In the genomic region with DNA sequence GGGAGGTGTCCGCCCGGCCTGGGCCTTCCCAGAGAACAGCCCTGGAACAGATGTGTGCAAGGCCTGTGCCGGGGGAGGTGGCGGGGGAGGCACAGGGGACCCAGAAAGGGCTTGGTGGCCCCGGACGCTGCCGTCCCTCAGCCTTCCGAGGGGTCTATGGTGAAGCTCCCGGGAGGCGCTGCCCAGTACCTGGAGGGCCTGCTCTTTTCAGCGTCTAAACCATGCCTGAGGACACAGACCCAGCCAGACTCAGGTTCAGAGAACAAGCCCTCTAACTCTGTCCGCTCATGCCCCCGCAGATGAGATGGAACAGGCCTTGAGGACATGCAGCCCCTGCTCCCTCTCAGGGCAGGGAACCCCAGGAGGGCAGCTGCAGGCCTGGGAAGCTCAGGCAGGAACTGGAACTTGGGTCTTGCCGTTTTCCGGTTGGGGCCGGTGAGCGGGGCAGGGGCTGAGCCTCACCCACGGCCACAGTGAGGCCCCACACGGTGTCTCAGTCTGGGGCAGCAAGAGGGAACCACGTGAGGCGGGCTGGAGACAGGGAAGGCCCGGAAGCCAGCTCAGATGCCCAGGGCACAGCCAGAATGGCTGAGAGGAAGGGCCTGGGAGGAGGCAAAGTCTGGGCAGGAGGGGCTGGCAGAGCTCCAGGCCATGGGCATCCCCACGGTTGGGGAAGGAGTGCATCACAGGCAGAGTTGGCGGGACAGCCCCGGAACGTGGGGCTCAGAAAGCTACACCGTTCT, we compare ENCODE assay signal across 1 cellular context.
TF ChIP-seq lines count a peak whose summit lies in the region.

No MANE protein-coding gene starts in this region.

TF ChIP-seq in HepG2, 621 proteins besides CTCF, POLR2A, EP300 and RAD21 (continued from another document and continues in another):
- TF ChIP-seq, protein P1, sequence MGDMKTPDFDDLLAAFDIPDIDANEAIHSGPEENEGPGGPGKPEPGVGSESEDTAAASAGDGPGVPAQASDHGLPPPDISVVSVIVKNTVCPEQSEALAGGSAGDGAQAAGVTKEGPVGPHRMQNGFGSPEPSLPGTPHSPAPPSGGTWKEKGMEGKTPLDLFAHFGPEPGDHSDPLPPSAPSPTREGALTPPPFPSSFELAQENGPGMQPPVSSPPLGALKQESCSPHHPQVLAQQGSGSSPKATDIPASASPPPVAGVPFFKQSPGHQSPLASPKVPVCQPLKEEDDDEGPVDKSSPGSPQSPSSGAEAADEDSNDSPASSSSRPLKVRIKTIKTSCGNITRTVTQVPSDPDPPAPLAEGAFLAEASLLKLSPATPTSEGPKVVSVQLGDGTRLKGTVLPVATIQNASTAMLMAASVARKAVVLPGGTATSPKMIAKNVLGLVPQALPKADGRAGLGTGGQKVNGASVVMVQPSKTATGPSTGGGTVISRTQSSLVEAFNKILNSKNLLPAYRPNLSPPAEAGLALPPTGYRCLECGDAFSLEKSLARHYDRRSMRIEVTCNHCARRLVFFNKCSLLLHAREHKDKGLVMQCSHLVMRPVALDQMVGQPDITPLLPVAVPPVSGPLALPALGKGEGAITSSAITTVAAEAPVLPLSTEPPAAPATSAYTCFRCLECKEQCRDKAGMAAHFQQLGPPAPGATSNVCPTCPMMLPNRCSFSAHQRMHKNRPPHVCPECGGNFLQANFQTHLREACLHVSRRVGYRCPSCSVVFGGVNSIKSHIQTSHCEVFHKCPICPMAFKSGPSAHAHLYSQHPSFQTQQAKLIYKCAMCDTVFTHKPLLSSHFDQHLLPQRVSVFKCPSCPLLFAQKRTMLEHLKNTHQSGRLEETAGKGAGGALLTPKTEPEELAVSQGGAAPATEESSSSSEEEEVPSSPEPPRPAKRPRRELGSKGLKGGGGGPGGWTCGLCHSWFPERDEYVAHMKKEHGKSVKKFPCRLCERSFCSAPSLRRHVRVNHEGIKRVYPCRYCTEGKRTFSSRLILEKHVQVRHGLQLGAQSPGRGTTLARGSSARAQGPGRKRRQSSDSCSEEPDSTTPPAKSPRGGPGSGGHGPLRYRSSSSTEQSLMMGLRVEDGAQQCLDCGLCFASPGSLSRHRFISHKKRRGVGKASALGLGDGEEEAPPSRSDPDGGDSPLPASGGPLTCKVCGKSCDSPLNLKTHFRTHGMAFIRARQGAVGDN (CRISPR knock-in tag; IDR thresholded peaks at IDR 0.05) = peak; percentile 86
- TF ChIP-seq ZNF337 (CRISPR knock-in tag; IDR thresholded peaks at IDR 0.05; ENCODE audit: borderline replicate concordance, low read depth) (no peak), ZNF766 (CRISPR knock-in tag; IDR thresholded peaks at IDR 0.05; ENCODE audit: borderline replicate concordance) (peak; percentile 95), ISX (CRISPR knock-in tag; conservative IDR thresholded peaks at IDR 0.05) (0 out of 2 replicates have a peak, but pooled peaks have one; percentile 67), ZNF253 (CRISPR knock-in tag; IDR thresholded peaks at IDR 0.05; ENCODE audit: borderline replicate concordance) (peak; percentile 63; the same call in 1 of the 2 replicates), ZNF292 (CRISPR knock-in tag; IDR thresholded peaks at IDR 0.05; ENCODE audit: borderline replicate concordance, low read depth) (no peak; the same call in 1 of the 2 replicates), MEIS1 (CRISPR knock-in tag; IDR thresholded peaks at IDR 0.05; ENCODE audit: borderline replicate concordance) (no peak), KDM4B (CRISPR knock-in tag; IDR thresholded peaks at IDR 0.05) (peak; percentile 38; the same call in 1 of the 2 replicates), ARHGAP35 (CRISPR knock-in tag; IDR thresholded peaks at IDR 0.05; ENCODE audit: borderline replicate concordance) (peak; percentile 89), FIP1L1 (IDR thresholded peaks at IDR 0.05; ENCODE audit: borderline replicate concordance, insufficient read depth, low read depth, low read length) (peak; percentile 98), ZNF160 (CRISPR knock-in tag; IDR thresholded peaks at IDR 0.05) (peak; percentile 56; the same call in 1 of the 2 replicates), CHD2 (IDR thresholded peaks at IDR 0.05; ENCODE audit: low read depth, low read length) (no peak), CC2D1A (CRISPR knock-in tag; IDR thresholded peaks at IDR 0.05) (no peak), NFIC (IDR thresholded peaks at IDR 0.05; ENCODE audit: low read length) (no peak), HMG20B (CRISPR knock-in tag; conservative IDR thresholded peaks at IDR 0.05) (0 out of 2 replicates have a peak, but pooled peaks have one; percentile 43), ZNF124 (CRISPR knock-in tag; IDR thresholded peaks at IDR 0.05) (peak; percentile 70; the same call in 1 of the 2 replicates), CENPX (CRISPR knock-in tag; IDR thresholded peaks at IDR 0.05) (no peak), NRL (CRISPR knock-in tag; IDR thresholded peaks at IDR 0.05; ENCODE audit: borderline replicate concordance) (peak; percentile 88), CENPT (CRISPR knock-in tag; IDR thresholded peaks at IDR 0.05; ENCODE audit: low read depth) (peak; percentile 32), CBFB (CRISPR knock-in tag; IDR thresholded peaks at IDR 0.05) (peak; percentile 59; the same call in 1 of the 2 replicates), AGO1 (IDR thresholded peaks at IDR 0.05; ENCODE audit: low read depth, low read length, poor library complexity, severe bottlenecking) (peak; percentile 99), HHEX (CRISPR knock-in tag; IDR thresholded peaks at IDR 0.05) (no peak), HCFC1 (IDR thresholded peaks at IDR 0.05; ENCODE audit: low read depth, low read length) (no peak), ZNF839 (CRISPR knock-in tag; IDR thresholded peaks at IDR 0.05; ENCODE audit: borderline replicate concordance) (no peak; the same call in 1 of the 2 replicates), NFE2L2 (IDR thresholded peaks at IDR 0.05; ENCODE audit: low read length) (no peak)
- TF ChIP-seq, protein P2, sequence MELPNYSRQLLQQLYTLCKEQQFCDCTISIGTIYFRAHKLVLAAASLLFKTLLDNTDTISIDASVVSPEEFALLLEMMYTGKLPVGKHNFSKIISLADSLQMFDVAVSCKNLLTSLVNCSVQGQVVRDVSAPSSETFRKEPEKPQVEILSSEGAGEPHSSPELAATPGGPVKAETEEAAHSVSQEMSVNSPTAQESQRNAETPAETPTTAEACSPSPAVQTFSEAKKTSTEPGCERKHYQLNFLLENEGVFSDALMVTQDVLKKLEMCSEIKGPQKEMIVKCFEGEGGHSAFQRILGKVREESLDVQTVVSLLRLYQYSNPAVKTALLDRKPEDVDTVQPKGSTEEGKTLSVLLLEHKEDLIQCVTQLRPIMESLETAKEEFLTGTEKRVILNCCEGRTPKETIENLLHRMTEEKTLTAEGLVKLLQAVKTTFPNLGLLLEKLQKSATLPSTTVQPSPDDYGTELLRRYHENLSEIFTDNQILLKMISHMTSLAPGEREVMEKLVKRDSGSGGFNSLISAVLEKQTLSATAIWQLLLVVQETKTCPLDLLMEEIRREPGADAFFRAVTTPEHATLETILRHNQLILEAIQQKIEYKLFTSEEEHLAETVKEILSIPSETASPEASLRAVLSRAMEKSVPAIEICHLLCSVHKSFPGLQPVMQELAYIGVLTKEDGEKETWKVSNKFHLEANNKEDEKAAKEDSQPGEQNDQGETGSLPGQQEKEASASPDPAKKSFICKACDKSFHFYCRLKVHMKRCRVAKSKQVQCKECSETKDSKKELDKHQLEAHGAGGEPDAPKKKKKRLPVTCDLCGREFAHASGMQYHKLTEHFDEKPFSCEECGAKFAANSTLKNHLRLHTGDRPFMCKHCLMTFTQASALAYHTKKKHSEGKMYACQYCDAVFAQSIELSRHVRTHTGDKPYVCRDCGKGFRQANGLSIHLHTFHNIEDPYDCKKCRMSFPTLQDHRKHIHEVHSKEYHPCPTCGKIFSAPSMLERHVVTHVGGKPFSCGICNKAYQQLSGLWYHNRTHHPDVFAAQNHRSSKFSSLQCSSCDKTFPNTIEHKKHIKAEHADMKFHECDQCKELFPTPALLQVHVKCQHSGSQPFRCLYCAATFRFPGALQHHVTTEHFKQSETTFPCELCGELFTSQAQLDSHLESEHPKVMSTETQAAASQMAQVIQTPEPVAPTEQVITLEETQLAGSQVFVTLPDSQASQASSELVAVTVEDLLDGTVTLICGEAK (IDR thresholded peaks at IDR 0.05) = no peak
- TF ChIP-seq, protein P2 (CRISPR knock-in tag; IDR thresholded peaks at IDR 0.05) = no peak; the same call in 1 of the 2 replicates
- TF ChIP-seq, protein P3, sequence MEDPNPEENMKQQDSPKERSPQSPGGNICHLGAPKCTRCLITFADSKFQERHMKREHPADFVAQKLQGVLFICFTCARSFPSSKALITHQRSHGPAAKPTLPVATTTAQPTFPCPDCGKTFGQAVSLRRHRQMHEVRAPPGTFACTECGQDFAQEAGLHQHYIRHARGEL (CRISPR knock-in tag; IDR thresholded peaks at IDR 0.05) = peak; percentile 59; the same call in 1 of the 2 replicates
- TF ChIP-seq, protein P4, sequence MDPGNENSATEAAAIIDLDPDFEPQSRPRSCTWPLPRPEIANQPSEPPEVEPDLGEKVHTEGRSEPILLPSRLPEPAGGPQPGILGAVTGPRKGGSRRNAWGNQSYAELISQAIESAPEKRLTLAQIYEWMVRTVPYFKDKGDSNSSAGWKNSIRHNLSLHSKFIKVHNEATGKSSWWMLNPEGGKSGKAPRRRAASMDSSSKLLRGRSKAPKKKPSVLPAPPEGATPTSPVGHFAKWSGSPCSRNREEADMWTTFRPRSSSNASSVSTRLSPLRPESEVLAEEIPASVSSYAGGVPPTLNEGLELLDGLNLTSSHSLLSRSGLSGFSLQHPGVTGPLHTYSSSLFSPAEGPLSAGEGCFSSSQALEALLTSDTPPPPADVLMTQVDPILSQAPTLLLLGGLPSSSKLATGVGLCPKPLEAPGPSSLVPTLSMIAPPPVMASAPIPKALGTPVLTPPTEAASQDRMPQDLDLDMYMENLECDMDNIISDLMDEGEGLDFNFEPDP (CRISPR knock-in tag; conservative IDR thresholded peaks at IDR 0.05) = no peak; the same call in 1 of the 2 replicates
- TF ChIP-seq, protein P5, sequence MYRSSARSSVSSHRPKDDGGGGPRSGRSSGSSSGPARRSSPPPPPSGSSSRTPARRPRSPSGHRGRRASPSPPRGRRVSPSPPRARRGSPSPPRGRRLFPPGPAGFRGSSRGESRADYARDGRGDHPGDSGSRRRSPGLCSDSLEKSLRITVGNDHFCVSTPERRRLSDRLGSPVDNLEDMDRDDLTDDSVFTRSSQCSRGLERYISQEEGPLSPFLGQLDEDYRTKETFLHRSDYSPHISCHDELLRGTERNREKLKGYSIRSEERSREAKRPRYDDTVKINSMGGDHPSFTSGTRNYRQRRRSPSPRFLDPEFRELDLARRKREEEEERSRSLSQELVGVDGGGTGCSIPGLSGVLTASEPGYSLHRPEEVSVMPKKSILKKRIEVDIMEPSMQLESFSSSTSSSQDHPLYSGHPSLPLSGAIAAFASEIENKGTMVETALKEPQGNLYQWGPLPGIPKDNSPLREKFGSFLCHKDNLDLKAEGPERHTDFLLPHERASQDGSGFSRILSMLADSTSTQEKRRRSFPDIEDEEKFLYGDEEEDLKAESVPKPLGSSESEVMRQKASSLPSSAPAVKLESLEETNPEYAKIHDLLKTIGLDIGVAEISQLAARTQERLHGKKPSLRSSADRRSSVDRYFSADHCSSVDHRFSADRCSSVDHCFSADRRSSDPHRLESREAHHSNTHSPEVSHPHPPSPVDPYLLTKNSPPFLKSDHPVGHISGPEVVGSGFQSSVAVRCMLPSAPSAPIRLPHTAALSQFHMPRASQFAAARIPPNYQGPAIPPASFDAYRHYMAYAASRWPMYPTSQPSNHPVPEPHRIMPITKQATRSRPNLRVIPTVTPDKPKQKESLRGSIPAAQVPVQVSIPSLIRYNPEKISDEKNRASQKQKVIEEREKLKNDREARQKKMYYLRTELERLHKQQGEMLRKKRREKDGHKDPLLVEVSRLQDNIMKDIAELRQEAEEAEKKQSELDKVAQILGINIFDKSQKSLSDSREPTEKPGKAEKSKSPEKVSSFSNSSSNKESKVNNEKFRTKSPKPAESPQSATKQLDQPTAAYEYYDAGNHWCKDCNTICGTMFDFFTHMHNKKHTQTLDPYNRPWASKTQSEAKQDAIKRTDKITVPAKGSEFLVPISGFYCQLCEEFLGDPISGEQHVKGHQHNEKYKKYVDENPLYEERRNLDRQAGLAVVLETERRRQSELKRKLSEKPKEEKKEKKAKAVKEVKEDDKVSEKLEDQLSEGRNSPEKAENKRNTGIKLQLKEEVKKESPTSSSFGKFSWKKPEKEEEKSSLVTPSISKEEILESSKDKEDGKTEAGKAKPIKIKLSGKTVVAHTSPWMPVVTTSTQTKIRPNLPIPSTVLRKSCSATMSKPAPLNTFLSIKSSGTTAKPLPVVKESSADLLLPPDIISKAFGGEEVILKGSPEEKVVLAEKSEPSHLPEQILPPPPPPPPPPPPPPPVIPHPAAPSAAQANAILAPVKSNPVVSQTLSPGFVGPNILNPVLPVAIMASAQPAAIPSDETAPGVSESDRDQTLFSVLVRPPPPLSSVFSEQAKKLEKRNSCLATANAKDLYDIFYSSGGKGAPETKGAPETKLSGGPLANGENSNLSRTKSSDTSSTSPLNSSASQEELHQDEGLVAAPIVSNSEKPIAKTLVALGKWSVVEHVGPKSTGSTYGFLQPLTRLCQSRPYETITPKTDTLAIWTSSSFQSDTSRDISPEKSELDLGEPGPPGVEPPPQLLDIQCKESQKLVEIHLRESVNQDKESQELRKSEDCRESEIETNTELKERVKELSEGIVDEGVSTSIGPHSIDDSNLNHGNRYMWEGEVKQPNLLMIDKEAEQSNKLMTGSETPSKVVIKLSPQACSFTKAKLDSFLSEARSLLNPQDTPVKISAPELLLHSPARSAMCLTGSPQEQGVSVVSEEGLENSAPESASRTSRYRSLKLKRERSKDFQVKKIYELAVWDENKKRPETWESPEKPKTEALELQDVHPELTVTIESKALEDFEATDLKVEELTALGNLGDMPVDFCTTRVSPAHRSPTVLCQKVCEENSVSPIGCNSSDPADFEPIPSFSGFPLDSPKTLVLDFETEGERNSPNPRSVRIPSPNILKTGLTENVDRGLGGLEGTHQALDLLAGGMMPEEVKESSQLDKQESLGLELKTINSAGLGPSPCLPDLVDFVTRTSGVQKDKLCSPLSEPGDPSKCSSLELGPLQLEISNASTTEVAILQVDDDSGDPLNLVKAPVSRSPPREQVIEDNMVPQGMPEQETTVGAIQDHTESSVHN (CRISPR knock-in tag; IDR thresholded peaks at IDR 0.05) = no peak; the same call in 1 of the 2 replicates
